1 cellular context compared by ENCODE assay signal in genomic region chr1:100458925-100459814, GRCh38.
TF ChIP-seq lines count a peak whose summit lies in the region.

No MANE protein-coding gene starts in this region.

TF ChIP-seq in HEK293, 187 proteins besides CTCF, POLR2A, EP300 and RAD21 (continued from another document):
- TF ChIP-seq ZNF398 (tag by site-specific recombination; IDR thresholded peaks at IDR 0.05) (no peak), SETDB1 (IDR thresholded peaks at IDR 0.05; ENCODE audit: insufficient read length, low read length) (no peak), ZBTB17 (tag by site-specific recombination; IDR thresholded peaks at IDR 0.05) (peak; percentile 52; the same call in 1 of the 2 replicates), KLF8 (tag by site-specific recombination; IDR thresholded peaks at IDR 0.05) (0 out of 2 replicates have a peak, but pooled peaks have one; percentile 45), ZNF10 (tag by site-specific recombination; IDR thresholded peaks at IDR 0.05) (peak; percentile 94), PRDM6 (tag by site-specific recombination; IDR thresholded peaks at IDR 0.05) (0 out of 2 replicates have a peak, but pooled peaks have one; percentile 20), ZNF366 (tag by site-specific recombination; conservative IDR thresholded peaks at IDR 0.05) (peak; percentile 56; the same call in 1 of the 2 replicates), ZNF654 (tag by site-specific recombination; IDR thresholded peaks at IDR 0.05; ENCODE audit: low read depth) (peak; percentile 96), GLI2 (tag by site-specific recombination; IDR thresholded peaks at IDR 0.05; ENCODE audit: borderline replicate concordance, low read depth) (no peak), ZNF223 (tag by site-specific recombination; IDR thresholded peaks at IDR 0.05) (no peak), ZNF600 (tag by site-specific recombination; IDR thresholded peaks at IDR 0.05) (no peak), FEZF1 (tag by site-specific recombination; IDR thresholded peaks at IDR 0.05) (peak; percentile 54), ZBTB8A (tag by site-specific recombination; IDR thresholded peaks at IDR 0.05) (peak; percentile 36; the same call in 1 of the 2 replicates), ZEB2 (tag by site-specific recombination; IDR thresholded peaks at IDR 0.05) (0 out of 2 replicates have a peak, but pooled peaks have one; percentile 15), ZNF449 (tag by site-specific recombination; IDR thresholded peaks at IDR 0.05) (no peak), GFI1B (tag by site-specific recombination; IDR thresholded peaks at IDR 0.05) (no peak), ZNF830 (tag by site-specific recombination; IDR thresholded peaks at IDR 0.05; ENCODE audit: low read depth) (no peak), ZIC2 (tag by site-specific recombination; IDR thresholded peaks at IDR 0.05) (peak; percentile 11; the same call in 1 of the 2 replicates)
